ENCODE assay signal across 12 cellular contexts in genomic region chr17:6548578-6549330, GRCh38. TPM values are rescaled to one million over a fixed set of nuclear protein-coding genes. Genes with fewer than 3 reads are reported as not detected.
DNase-seq lines count a peak whose midpoint lies in the region; ATAC-seq and TF ChIP-seq lines count a peak whose summit lies in the region.
"Had no signal": no experiment of that assay in that cellular context is flagged by ENCODE, and none has a peak within 500 bp of the region (broad histone marks: within the 10 kb centered on the region; RNA-seq: fewer than 3 reads in every experiment).

No MANE protein-coding gene starts in this region.

- H3K4me3 ChIP-seq in cardiac muscle cell (no peak overlapping the region), upper lobe of left lung (no peak overlapping the region), lower leg skin (ENCODE audit: low read depth, poor library complexity, severe bottlenecking) (no peak overlapping the region)

- H3K27ac Mint-ChIP-seq in activated naive CD4-positive, alpha-beta T cell treated with anti-CD3 and anti-CD28 coated beads, Interleukin-2, amount 10 ng/mL, durations not matched to agents 7 days and 5 days, result peak overlapping the region; percentile 76
- no peak overlapping the region for H3K27ac Mint-ChIP-seq in mesothelial cell of epicardium

- TF ChIP-seq EP300 in upper lobe of left lung (IDR thresholded peaks at IDR 0.05), result no peak

- no peaks in the 10 kb centered on the region for H3K9me3 Mint-ChIP-seq in activated naive CD4-positive, alpha-beta T cell treated with anti-CD3 and anti-CD28 coated beads, Interleukin-2, amount 10 ng/mL, durations not matched to agents 7 days and 5 days
- H3K9me3 Mint-ChIP-seq in mesothelial cell of epicardium, result no peaks in the 10 kb centered on the region

- H3K27ac ChIP-seq in cardiac muscle cell (peak overlapping the region; percentile 91), upper lobe of left lung (peak overlapping the region in 3 of 4 donors; percentile 7 to 64 (median 26))
- H3K27ac ChIP-seq: C4-2B had no signal

- H3K4me1 Mint-ChIP-seq in activated naive CD4-positive, alpha-beta T cell treated with anti-CD3 and anti-CD28 coated beads, Interleukin-2, amount 10 ng/mL, durations not matched to agents 7 days and 5 days, result peaks cover 12% of the 10 kb centered on the region
- peaks cover 18% of the 10 kb centered on the region for H3K4me1 Mint-ChIP-seq in mesothelial cell of epicardium

- ATAC-seq in upper lobe of left lung (ENCODE audit: low FRiP score in 2 of 2), result no peak
- ATAC-seq: HCT116 had no signal

- H3K9me3 ChIP-seq in cardiac muscle cell (ENCODE audit: low read depth), result no peaks in the 10 kb centered on the region
- H3K9me3 ChIP-seq in upper lobe of left lung, result no peaks in the 10 kb centered on the region

- intact Hi-C loops in lower leg skin (cut with DNase I; ENCODE audit: low total_unique reads), result no loop called here

- peaks cover 4% of the 10 kb centered on the region for H3K27me3 ChIP-seq in cardiac muscle cell
- no peaks in the 10 kb centered on the region for H3K27me3 ChIP-seq in upper lobe of left lung

- TF ChIP-seq CTCF in cardiac muscle cell (IDR thresholded peaks at IDR 0.05; ENCODE audit: low read depth, low read length), result no peak
- no peak for TF ChIP-seq CTCF in upper lobe of left lung (IDR thresholded peaks at IDR 0.05)
- TF ChIP-seq CTCF in mesothelial cell of epicardium (IDR thresholded peaks at IDR 0.05; ENCODE audit: unreplicated experiment), result no peak
- no peak for TF ChIP-seq CTCF in lower leg skin (IDR thresholded peaks at IDR 0.05)

- no peak for TF ChIP-seq POLR2A in upper lobe of left lung (IDR thresholded peaks at IDR 0.05)
- no peak for TF ChIP-seq POLR2A in lower leg skin (IDR thresholded peaks at IDR 0.05)

- no peaks in the 10 kb centered on the region for H3K36me3 Mint-ChIP-seq in activated naive CD4-positive, alpha-beta T cell treated with anti-CD3 and anti-CD28 coated beads, Interleukin-2, amount 10 ng/mL, durations not matched to agents 7 days and 5 days
- H3K36me3 Mint-ChIP-seq in mesothelial cell of epicardium, result no peaks in the 10 kb centered on the region
- H3K36me3 Mint-ChIP-seq: brain had no signal

- H3K36me3 ChIP-seq in cardiac muscle cell (no peaks in the 10 kb centered on the region), upper lobe of left lung (no peaks in the 10 kb centered on the region)

- CTCF ChIA-PET in activated naive CD4-positive, alpha-beta T cell treated with anti-CD3 and anti-CD28 coated beads, Interleukin-2, amount 10 ng/mL, durations not matched to agents 7 days and 5 days (lab: Charles Lee), result interaction anchor here (1.8 kb wide), 1 partner anchor 76 kb away, joined by 4 read pairs; no protein-coding TSS in a partner anchor

- 15 to 20% methylated on average over 9 to 11 of the region's 11 CpGs for WGBS in upper lobe of left lung, 2 donors
- 28 to 40% methylated on average over 11 of the region's 11 CpGs for WGBS in lower leg skin, 2 donors

- peaks cover 23% of the 10 kb centered on the region for H3K4me1 ChIP-seq in cardiac muscle cell (ENCODE audit: low read depth)
- H3K4me1 ChIP-seq in upper lobe of left lung, result peaks cover 7 to 27% (median 18%) of the 10 kb centered on the region in 4 donors

- peak; percentile 62 for DNase-seq in activated naive CD4-positive, alpha-beta T cell treated with anti-CD3 and anti-CD28 coated beads, Interleukin-2, amount 10 ng/mL, durations not matched to agents 7 days and 5 days
- DNase-seq in activated naive CD4-positive, alpha-beta T cell treated with Interleukin-2 at 50 U/mL for 16 hours, result no peak
- DNase-seq in RPMI8226 (peak; percentile 66), cardiac muscle cell (ENCODE audit: low read depth in 1 of 2, low spot score in 1 of 2) (peak in 1 of 2 donors; percentile 87), upper lobe of left lung (peak in 1 of 2 donors; percentile 49), mesothelial cell of epicardium (ENCODE audit: low spot score in 2 of 2, unreplicated experiment in 2 of 2) (no peak), epidermal melanocyte (ENCODE audit: insufficient read length, low spot score) (no peak), lower leg skin (ENCODE audit: low spot score in 2 of 2) (no peak)
- DNase-seq: retina had no signal

- H3K27me3 Mint-ChIP-seq in activated naive CD4-positive, alpha-beta T cell treated with anti-CD3 and anti-CD28 coated beads, Interleukin-2, amount 10 ng/mL, durations not matched to agents 7 days and 5 days, result peaks cover 44% of the 10 kb centered on the region
- peaks cover 26% of the 10 kb centered on the region for H3K27me3 Mint-ChIP-seq in mesothelial cell of epicardium (ENCODE audit: low read depth)

- peak overlapping the region; percentile 9 for H3K4me3 Mint-ChIP-seq in activated naive CD4-positive, alpha-beta T cell treated with anti-CD3 and anti-CD28 coated beads, Interleukin-2, amount 10 ng/mL, durations not matched to agents 7 days and 5 days
- no peak overlapping the region for H3K4me3 Mint-ChIP-seq in mesothelial cell of epicardium

RNA-seq across cellular contexts. Expression of gene PITPNM3, which starts 7.6 kb away (rescaled TPM):
- total RNA-seq in cardiac muscle cell (3.1 and 6.5 TPM in 2 replicates), upper lobe of left lung (10 to 100 TPM; 10.3 to 16.3 (median 12.5) TPM), mesothelial cell of epicardium (1.9 to 2.4 TPM (median 2.3 TPM) in 3 replicates), lower leg skin (10 to 100 TPM; 11.9 to 19.5 (median 16.3) TPM)
- polyA plus RNA-seq in cardiac muscle cell, result 0.77 and 1.8 TPM in 2 replicates

Comparison
In these comparisons a context has a peak if more than half of its experiments do, and no peak if none do; other contexts are left out.
1. DNase-seq: peak in activated naive CD4-positive, alpha-beta T cell treated with anti-CD3 and anti-CD28 coated beads, Interleukin-2, amount 10 ng/mL, durations not matched to agents 7 days and 5 days (single experiment) and RPMI8226 (single experiment); none in activated naive CD4-positive, alpha-beta T cell treated with Interleukin-2 at 50 U/mL for 16 hours (single experiment), mesothelial cell of epicardium (0 of 2), epidermal melanocyte (single experiment) and lower leg skin (0 of 2).